ENCODE assay signal across 1 cellular context in genomic region chr3:42749753-42750231, GRCh38.
TF ChIP-seq lines count a peak whose summit lies in the region.

No MANE protein-coding gene starts in this region.

TF ChIP-seq in IMR-90, 13 proteins besides CTCF, POLR2A, EP300 and RAD21 (continued from another document):
- TF ChIP-seq ELK1 (IDR thresholded peaks at IDR 0.05; ENCODE audit: borderline replicate concordance, low read depth, low read length): no peak
TF ChIP-seq in IMR-90: peak in this region for 0.
